In genomic region chr1:92834617-92835016, GRCh38 we compare ENCODE assay signal across 12 cellular contexts. TPM values are rescaled to one million over a fixed set of nuclear protein-coding genes. Genes with fewer than 3 reads are reported as not detected.
DNase-seq lines count a peak whose midpoint lies in the region; ATAC-seq and TF ChIP-seq lines count a peak whose summit lies in the region.
"Had no signal": no experiment of that assay in that cellular context is flagged by ENCODE, and none has a peak within 500 bp of the region (broad histone marks: within the 10 kb centered on the region; RNA-seq: fewer than 3 reads in every experiment).

No MANE protein-coding gene starts in this region.

- WGBS in heart left ventricle, 4 donors = 65 to 78% (median 70%) methylated on average over 5 of the region's 5 CpGs
- 89% methylated on average over 5 of the region's 5 CpGs for WGBS in hepatocyte (ENCODE audit: low lambda C conversion rate, missing lambda C conversion rate)
- WGBS in transverse colon (ENCODE audit: low coverage in 1 of 2), 2 donors = 58 to 65% methylated on average over 4 to 5 of the region's 5 CpGs

- peak overlapping the region; percentile 92 for H3K4me3 Mint-ChIP-seq in activated CD4-positive, alpha-beta memory T cell treated with anti-CD3 and anti-CD28 coated beads, Interleukin-2, amount 10 ng/mL, durations not matched to agents 7 days and 5 days

- peak overlapping the region; percentile 84 for H3K27ac Mint-ChIP-seq in activated CD4-positive, alpha-beta memory T cell treated with anti-CD3 and anti-CD28 coated beads, Interleukin-2, amount 10 ng/mL, durations not matched to agents 7 days and 5 days

- TF ChIP-seq CTCF in cardiac muscle cell (IDR thresholded peaks at IDR 0.05; ENCODE audit: low read depth, low read length) (no peak), heart left ventricle (IDR thresholded peaks at IDR 0.05) (no peak), hepatocyte (IDR thresholded peaks at IDR 0.05; ENCODE audit: poor library complexity) (no peak), transverse colon (IDR thresholded peaks at IDR 0.05) (no peak)

- H3K79me2 ChIP-seq in hepatocyte = peaks cover 77% of the 10 kb centered on the region

- H3K4me3 ChIP-seq in cardiac muscle cell (no peak overlapping the region), heart left ventricle (peak overlapping the region in 1 of 12 donors; percentile 77), hepatocyte (no peak overlapping the region), transverse colon (peak overlapping the region in 1 of 4 donors; percentile 95)

- peak overlapping the region; percentile 83 for H3K4me2 ChIP-seq in hepatocyte

- H3K27me3 ChIP-seq in cardiac muscle cell (no peaks in the 10 kb centered on the region), heart left ventricle (no peaks in the 10 kb centered on the region), hepatocyte (no peaks in the 10 kb centered on the region), transverse colon (no peaks in the 10 kb centered on the region)

- H3K27ac ChIP-seq in cardiac muscle cell (peak overlapping the region; percentile 46), heart left ventricle (no peak overlapping the region), hepatocyte (no peak overlapping the region), transverse colon (peak overlapping the region; percentile 88 to 97 (median 94))
- H3K27ac ChIP-seq: C4-2B, HL-60 had no signal

- in situ Hi-C loops in transverse colon (cut with MboI; ENCODE audit: low pct_ligation_motif_present in 1 of 4, low pct_unique_long_range_greater_than_20kb in 1 of 4, low sequenced_read_pairs in 3 of 4) = no loop called here

- no peak for TF ChIP-seq EP300 in transverse colon (IDR thresholded peaks at IDR 0.05; ENCODE audit: low read depth)

- H2AFZ ChIP-seq in hepatocyte = no peak overlapping the region

- H3K36me3 Mint-ChIP-seq in activated CD4-positive, alpha-beta memory T cell treated with anti-CD3 and anti-CD28 coated beads, Interleukin-2, amount 10 ng/mL, durations not matched to agents 7 days and 5 days (ENCODE audit: low read depth) = peaks cover 78% of the 10 kb centered on the region

- H4K20me1 ChIP-seq in hepatocyte (ENCODE audit: insufficient read depth, poor library complexity, severe bottlenecking) = peaks cover 74% of the 10 kb centered on the region

- intact Hi-C loops in heart left ventricle (cut with DNase I) = loop anchor here in 5 of 10 donors (5.0 kb wide), 5 partner anchors 42 to 522 kb away; partner anchors contain the start of gene EVI5 (in 1 of the 5)
- intact Hi-C loops in transverse colon (cut with DNase I; ENCODE audit: low total_unique reads) = no loop called here

- no peak for ATAC-seq in heart left ventricle

- H3K9me2 ChIP-seq in hepatocyte (replicated peaks; ENCODE audit: insufficient read depth) = no peaks in the 10 kb centered on the region

- CTCF ChIA-PET in activated CD4-positive, alpha-beta memory T cell treated with anti-CD3 and anti-CD28 coated beads, Interleukin-2, amount 10 ng/mL, durations not matched to agents 7 days and 5 days (lab: Charles Lee) = interaction anchor here (0.8 to 2.7 kb wide), 3 partner anchors 16 to 159 kb away, joined by 3 to 8 read pairs (median 3); partner anchors contain the start of gene DIPK1A

- H3K9me3 ChIP-seq in cardiac muscle cell (ENCODE audit: low read depth) = no peaks in the 10 kb centered on the region
- no peaks in the 10 kb centered on the region for H3K9me3 ChIP-seq in heart left ventricle
- no peaks in the 10 kb centered on the region for H3K9me3 ChIP-seq in hepatocyte (ENCODE audit: low read depth)
- H3K9me3 ChIP-seq in transverse colon = no peaks in the 10 kb centered on the region

- no peaks in the 10 kb centered on the region for H3K9me3 Mint-ChIP-seq in activated CD4-positive, alpha-beta memory T cell treated with anti-CD3 and anti-CD28 coated beads, Interleukin-2, amount 10 ng/mL, durations not matched to agents 7 days and 5 days

- POLR2A ChIA-PET in activated CD4-positive, alpha-beta memory T cell treated with anti-CD3 and anti-CD28 coated beads, Interleukin-2, amount 10 ng/mL, durations not matched to agents 7 days and 5 days (lab: Charles Lee) = interaction anchor here (1.1 to 5.0 kb wide), 3 partner anchors 7 to 244 kb away, joined by 6 to 36 read pairs (median 8); partner anchors contain the start of genes DIPK1A and MTF2

- TF ChIP-seq POLR2A in heart left ventricle (IDR thresholded peaks at IDR 0.05) = no peak
- no peak for TF ChIP-seq POLR2A in transverse colon (IDR thresholded peaks at IDR 0.05)

- peaks cover 13% of the 10 kb centered on the region for H3K4me1 ChIP-seq in cardiac muscle cell (ENCODE audit: low read depth)
- peaks cover 7 to 66% (median 43%) of the 10 kb centered on the region in 12 donors for H3K4me1 ChIP-seq in heart left ventricle
- peaks cover 21% of the 10 kb centered on the region for H3K4me1 ChIP-seq in hepatocyte (ENCODE audit: insufficient read depth)
- H3K4me1 ChIP-seq in transverse colon = peaks cover 15 to 68% (median 31%) of the 10 kb centered on the region in 4 donors

- no peaks in the 10 kb centered on the region for H3K27me3 Mint-ChIP-seq in activated CD4-positive, alpha-beta memory T cell treated with anti-CD3 and anti-CD28 coated beads, Interleukin-2, amount 10 ng/mL, durations not matched to agents 7 days and 5 days

- peaks cover 76% of the 10 kb centered on the region for H3K4me1 Mint-ChIP-seq in activated CD4-positive, alpha-beta memory T cell treated with anti-CD3 and anti-CD28 coated beads, Interleukin-2, amount 10 ng/mL, durations not matched to agents 7 days and 5 days

- DNase-seq in cardiac muscle cell (ENCODE audit: low read depth in 1 of 2, low spot score in 1 of 2) = no peak
- DNase-seq in heart left ventricle = no peak
- DNase-seq in activated CD4-positive, alpha-beta memory T cell treated with anti-CD3 and anti-CD28 coated beads, Interleukin-2, amount 10 ng/mL, durations not matched to agents 7 days and 5 days = no peak
- DNase-seq in hepatocyte (ENCODE audit: low spot score) = no peak
- DNase-seq in transverse colon = no peak
- no peak for DNase-seq in DMS53 (lab: John Stamatoyannopoulos, UW)
- no peak for DNase-seq in COLO829 (ENCODE audit: low spot score)
- DNase-seq in central memory CD4-positive, alpha-beta T cell = no peak
- DNase-seq: HCEC 1CT, NCI-H2227 treated with DMSO at 0.1 percent for 48 hours had no signal

- H3K36me3 ChIP-seq in cardiac muscle cell (peaks cover 59% of the 10 kb centered on the region), heart left ventricle (peaks cover 0 to 64% (median 63%) of the 10 kb centered on the region in 9 donors), hepatocyte (replicated peaks; ENCODE audit: insufficient read depth, low read depth) (peaks cover 3% of the 10 kb centered on the region), transverse colon (peaks cover 0 to 31% (median 15%) of the 10 kb centered on the region in 4 donors)

RNA-seq across cellular contexts. Expression of gene RPL5, which starts 2.8 kb away (rescaled TPM):
- 1,643 and 1,654 TPM in 2 replicates for total RNA-seq in cardiac muscle cell
- polyA plus RNA-seq in cardiac muscle cell = 918 and 1,027 TPM in 2 replicates
- 100 to 1,000 TPM; 463 to 779 (median 580) TPM for total RNA-seq in heart left ventricle
- 1,000 to 10,000 TPM; 1,040 to 1,711 TPM for polyA plus RNA-seq in heart left ventricle
- 100 to 1,000 TPM; 660 to 678 TPM for total RNA-seq in activated CD4-positive, alpha-beta memory T cell treated with anti-CD3 and anti-CD28 coated beads, Interleukin-2, amount 10 ng/mL, durations not matched to agents 7 days and 5 days
- total RNA-seq in hepatocyte = 1,737 and 2,070 TPM in 2 replicates
- polyA plus RNA-seq in hepatocyte = 668 and 726 TPM in 2 replicates
- total RNA-seq in transverse colon = 1,000 to 10,000 TPM in 3 of 4 donors, 100 to 1,000 TPM in 1; 360 to 1,369 (median 1,157) TPM

RNA-seq across cellular contexts. Expression of gene EVI5, which starts 49.7 kb away (rescaled TPM):
- total RNA-seq in cardiac muscle cell (15.6 and 30.8 TPM in 2 replicates), heart left ventricle (10 to 100 TPM; 16.7 to 34.6 (median 27.3) TPM), hepatocyte (25.2 and 29.0 TPM in 2 replicates), transverse colon (10 to 100 TPM; 10.5 to 57.6 (median 15.3) TPM)
- polyA plus RNA-seq in cardiac muscle cell (16.3 and 26.2 TPM in 2 replicates), heart left ventricle (10 to 100 TPM in 1 of 2 donors, 1 to 10 TPM in 1; 3.5 to 14.3 TPM), hepatocyte (24.9 and 28.9 TPM in 2 replicates)
- 1 to 10 TPM; 2.9 TPM for total RNA-seq in activated CD4-positive, alpha-beta memory T cell treated with anti-CD3 and anti-CD28 coated beads, Interleukin-2, amount 10 ng/mL, durations not matched to agents 7 days and 5 days

Comparison
In these comparisons a context has a peak if more than half of its experiments do, and no peak if none do; other contexts are left out.
1. H3K27ac ChIP-seq: peak in cardiac muscle cell (single experiment) and transverse colon (4 of 4); none in heart left ventricle (0 of 12) and hepatocyte (single experiment).